Comparison of ENCODE assay signal across 8 cellular contexts in the genomic region with DNA sequence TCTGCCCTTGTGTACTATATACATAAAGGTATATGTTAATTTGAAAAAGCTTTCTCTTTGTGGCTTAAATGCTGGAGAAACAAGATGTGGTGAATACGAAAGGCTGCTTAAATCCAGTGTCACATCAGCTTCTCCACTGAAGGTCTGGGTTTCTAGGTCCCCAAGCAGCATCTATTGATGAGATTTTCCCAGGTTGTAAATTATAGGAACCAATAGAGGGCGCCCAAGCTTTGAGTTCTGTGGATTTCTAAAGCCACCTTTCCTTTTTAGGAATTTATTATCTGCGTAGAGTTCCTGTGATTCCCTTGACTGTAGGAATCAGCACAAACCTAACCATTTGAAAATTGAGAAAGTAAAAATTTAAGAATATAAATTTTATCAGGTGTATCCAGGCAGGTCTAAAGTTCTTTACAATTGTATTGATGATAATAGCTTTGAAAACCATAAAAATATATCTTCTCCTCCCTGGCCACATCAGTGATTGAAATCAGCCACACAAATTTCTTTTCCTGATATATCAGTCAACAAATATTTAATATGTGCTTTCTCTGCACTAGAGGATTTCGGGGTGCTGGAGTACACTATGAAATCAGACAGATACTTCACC.
A peak's percentile ranks its signal among the peaks of the same experiment; 100 is the strongest.
DNase-seq lines count a peak whose midpoint lies in the region; ATAC-seq, FAIRE-seq and TF ChIP-seq lines count a peak whose summit lies in the region.

No MANE protein-coding gene starts in this region.

- TF ChIP-seq CTCF in MCF 10A (IDR thresholded peaks at IDR 0.05; ENCODE audit: unreplicated experiment): peak; percentile 67

- H3K9me3 Mint-ChIP-seq in MCF 10A (ENCODE audit: unreplicated experiment): no peaks in the 10 kb centered on the region
- no peaks in the 10 kb centered on the region for H3K9me3 Mint-ChIP-seq in activated T-cell treated with anti-CD3 and anti-CD28 coated beads, Interleukin-2, amount 50 U/mL, for 72 hours

- H3K27ac Mint-ChIP-seq in MCF 10A (ENCODE audit: low read depth, unreplicated experiment): no peak overlapping the region
- H3K27ac Mint-ChIP-seq in activated T-cell treated with anti-CD3 and anti-CD28 coated beads, Interleukin-2, amount 50 U/mL, for 72 hours: no peak overlapping the region

- no peaks in the 10 kb centered on the region for H3K36me3 Mint-ChIP-seq in MCF 10A (ENCODE audit: insufficient read depth, unreplicated experiment)
- H3K36me3 Mint-ChIP-seq in activated T-cell treated with anti-CD3 and anti-CD28 coated beads, Interleukin-2, amount 50 U/mL, for 72 hours (ENCODE audit: insufficient read depth in 2 of 2): no peaks in the 10 kb centered on the region

- ATAC-seq in activated T-cell treated with anti-CD3 and anti-CD28 coated beads, Interleukin-2, amount 50 U/mL, for 72 hours (replicated peaks in 1 of 2): no peak

- intact Hi-C loops in MCF 10A (cut with micrococcal nuclease): loop anchor here (2.0 kb wide), 2 partner anchors 181 to 469 kb away; no protein-coding TSS in a partner anchor

- BruUV-seq in MCF 10A (replicated peaks; lab: Mats Ljungman, UMichigan): no TSS peak

- POLR2A ChIA-PET in MCF 10A (lab: Yijun Ruan, JAX): interaction anchor here (0.8 to 1.2 kb wide), 2 partner anchors 11 to 469 kb away, joined by 3 to 4 read pairs; no protein-coding TSS in a partner anchor

- TF ChIP-seq POLR2A in GM12891 (IDR thresholded peaks at IDR 0.05; ENCODE audit: low read depth, low read length): no peak

- H3K27me3 Mint-ChIP-seq in MCF 10A (ENCODE audit: insufficient read depth, unreplicated experiment): no peaks in the 10 kb centered on the region
- H3K27me3 Mint-ChIP-seq in activated T-cell treated with anti-CD3 and anti-CD28 coated beads, Interleukin-2, amount 50 U/mL, for 72 hours (ENCODE audit: low read depth): no peaks in the 10 kb centered on the region

- DNase-seq in NCI-H146 treated with DMSO at 0.1 percent for 48 hours (lab: John Stamatoyannopoulos, UW; ENCODE audit: unreplicated experiment) (peak; percentile 5), NCI-H146 (lab: John Stamatoyannopoulos, UW) (no peak), LoVo (ENCODE audit: low spot score) (peak; percentile 8), MCF 10A (ENCODE audit: unreplicated experiment) (peak; percentile 44), midbrain (lab: John Stamatoyannopoulos, UW) (peak; percentile 54), GM12891 (ENCODE audit: insufficient read length, low spot score) (no peak), DMS79 treated with DMSO at 0.1 percent for 48 hours (lab: John Stamatoyannopoulos, UW) (no peak)
- DNase-seq in activated T-cell treated with anti-CD3 and anti-CD28 coated beads, Interleukin-2, amount 50 U/mL, for 72 hours: no peak

- H3K4me1 Mint-ChIP-seq in MCF 10A (ENCODE audit: insufficient read depth, unreplicated experiment): peaks cover 6% of the 10 kb centered on the region
- H3K4me1 Mint-ChIP-seq in activated T-cell treated with anti-CD3 and anti-CD28 coated beads, Interleukin-2, amount 50 U/mL, for 72 hours (ENCODE audit: low read depth): no peaks in the 10 kb centered on the region

- H3K4me3 Mint-ChIP-seq in MCF 10A (ENCODE audit: unreplicated experiment): no peak overlapping the region
- H3K4me3 Mint-ChIP-seq in activated T-cell treated with anti-CD3 and anti-CD28 coated beads, Interleukin-2, amount 50 U/mL, for 72 hours: no peak overlapping the region

- FAIRE-seq in GM12891 (lab: Jason Lieb, UNC): no peak

- CTCF ChIA-PET in MCF 10A (lab: Yijun Ruan, JAX): interaction anchor here (0.6 to 13.0 kb wide), 39 partner anchors 9 to 1885 kb away, joined by 3 to 158 read pairs (median 4); partner anchors contain the start of gene SH3GL3

TF ChIP-seq in GM12891, 5 proteins besides CTCF, POLR2A, EP300 and RAD21:
- TF ChIP-seq SPI1 (IDR thresholded peaks at IDR 0.05; ENCODE audit: low read depth, low read length) (no peak), PAX5 (IDR thresholded peaks at IDR 0.05; ENCODE audit: insufficient read depth, low read length, severe bottlenecking) (no peak), TAF1 (IDR thresholded peaks at IDR 0.05; ENCODE audit: low read depth, low read length) (no peak), POU2F2 (IDR thresholded peaks at IDR 0.05; ENCODE audit: low read depth, low read length) (no peak), POLR2AphosphoS5 (IDR thresholded peaks at IDR 0.05; ENCODE audit: low read depth, low read length) (no peak)
TF ChIP-seq in GM12891: peak in this region for 0.

Comparison
In these comparisons a context has a peak if more than half of its experiments do, and no peak if none do; other contexts are left out.
1. DNase-seq: peak in NCI-H146 treated with DMSO at 0.1 percent for 48 hours (single experiment), LoVo (single experiment), MCF 10A (single experiment) and midbrain (single experiment); none in NCI-H146 (single experiment), GM12891 (single experiment), activated T-cell treated with anti-CD3 and anti-CD28 coated beads, Interleukin-2, amount 50 U/mL, for 72 hours (0 of 2) and DMS79 treated with DMSO at 0.1 percent for 48 hours (single experiment).